In the genomic region with DNA sequence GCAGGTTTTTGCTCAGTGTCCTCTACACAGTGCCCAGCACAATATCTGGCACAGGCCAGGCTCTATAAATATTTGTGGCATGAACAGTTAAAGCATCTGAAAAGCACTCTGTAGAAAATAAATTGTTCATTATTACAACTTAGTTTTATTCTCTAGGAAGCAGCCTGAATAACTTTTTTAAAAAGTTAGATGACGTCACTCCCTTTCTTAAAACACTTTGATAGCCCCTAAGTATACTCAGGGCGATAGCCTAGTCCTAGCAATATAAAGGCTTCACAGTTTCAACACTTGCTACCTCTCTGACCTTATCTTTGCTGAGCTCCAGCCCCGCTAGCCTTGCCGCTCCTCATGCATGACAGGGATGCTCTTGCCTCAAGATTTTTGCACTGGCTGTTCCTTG, we compare ENCODE assay signal across 32 cellular contexts.
DNase-seq lines count a peak whose midpoint lies in the region; ATAC-seq, FAIRE-seq and TF ChIP-seq lines count a peak whose summit lies in the region.
"Had no signal": no experiment of that assay in that cellular context is flagged by ENCODE, and none has a peak within 500 bp of the region (broad histone marks: within the 10 kb centered on the region; RNA-seq: fewer than 3 reads in every experiment).

No MANE protein-coding gene starts in this region.

- WGBS in HepG2 (ENCODE audit: low lambda C conversion rate): 40% methylated on average over 4 of the region's 4 CpGs
- WGBS in right lobe of liver (ENCODE audit: insufficient coverage, low coverage, low lambda C conversion rate, missing lambda C conversion rate): 80% methylated on average over 4 of the region's 4 CpGs

- H4K20me1 ChIP-seq in HepG2 (ENCODE audit: insufficient read depth, low read length) (no peaks in the 10 kb centered on the region), GM23338 (replicated peaks; ENCODE audit: insufficient read depth) (no peaks in the 10 kb centered on the region)
- H4K20me1 ChIP-seq: BLaER1; BLaER1 treated with 17β-estradiol and CSF1 and Interleukin-3, amounts not matched to agents 10 nM and 100 nM had no signal

- intact Hi-C loops in HepG2 (cut with micrococcal nuclease; ENCODE audit: unreplicated experiment): no loop called here
- intact Hi-C loops in right lobe of liver (cut with DNase I): no loop called here

- no peak overlapping the region for H2AFZ ChIP-seq in HepG2 (ENCODE audit: low read length)
- no peak overlapping the region for H2AFZ ChIP-seq in GM23338

- peak overlapping the region; percentile 26; the same call in 1 of the 2 replicates for H3K27ac Mint-ChIP-seq in GM23338
- H3K27ac Mint-ChIP-seq in HFFc6: no peak overlapping the region
- H3K27ac Mint-ChIP-seq: B cell; CD14-positive monocyte; CD4-positive, alpha-beta memory T cell; CD4-positive, alpha-beta T cell; CD4-positive, CD25-positive, alpha-beta regulatory T cell; CD8-positive, alpha-beta T cell had no signal

- no peak overlapping the region for H3K27ac ChIP-seq in HepG2 (ENCODE audit: extremely low read length, insufficient read depth, low read length)
- no peak overlapping the region for H3K27ac ChIP-seq in right lobe of liver
- H3K27ac ChIP-seq in GM23338 (ENCODE audit: low read depth): no peak overlapping the region
- H3K27ac ChIP-seq: A549; BLaER1; BLaER1 treated with 17β-estradiol and CSF1 and Interleukin-3, amounts not matched to agents 10 nM and 100 nM; C4-2B had no signal

- H3K9me3 ChIP-seq in HepG2 (ENCODE audit: low read length) (no peaks in the 10 kb centered on the region), right lobe of liver (no peaks in the 10 kb centered on the region)
- H3K9me3 ChIP-seq: A549; BE2C; BLaER1; BLaER1 treated with 17β-estradiol and CSF1 and Interleukin-3, amounts not matched to agents 10 nM and 100 nM; Caco-2 had no signal

- no peaks in the 10 kb centered on the region for H3K9me2 ChIP-seq in GM23338 (ENCODE audit: insufficient read depth)

- no peaks in the 10 kb centered on the region for H3F3A ChIP-seq in GM23338 (replicated peaks; ENCODE audit: low read depth)

- TF ChIP-seq POLR2A in HepG2 (IDR thresholded peaks at IDR 0.05; ENCODE audit: insufficient read depth in 1 of 2, low read depth in 2 of 2, low read length in 2 of 2) (no peak), right lobe of liver (IDR thresholded peaks at IDR 0.05) (no peak)

- ATAC-seq in HepG2: no peak
- ATAC-seq in right lobe of liver: no peak
- no peak for ATAC-seq in GM23338
- ATAC-seq: A549; CD8-positive, alpha-beta T cell had no signal

- H3K27me3 ChIP-seq in HepG2 (ENCODE audit: control insufficient read depth in 1 of 2, insufficient read depth in 2 of 2, low read length in 2 of 2) (no peaks in the 10 kb centered on the region), right lobe of liver (no peaks in the 10 kb centered on the region), GM23338 (ENCODE audit: insufficient read depth) (no peaks in the 10 kb centered on the region)
- H3K27me3 ChIP-seq: BE2C; BLaER1; BLaER1 treated with 17β-estradiol and CSF1 and Interleukin-3, amounts not matched to agents 10 nM and 100 nM had no signal

- no peak overlapping the region for H3K4me2 ChIP-seq in HepG2 (ENCODE audit: low read depth, low read length)
- H3K4me2 ChIP-seq in GM23338: no peak overlapping the region
- H3K4me2 ChIP-seq: A549; BLaER1; BLaER1 treated with 17β-estradiol and CSF1 and Interleukin-3, amounts not matched to agents 10 nM and 100 nM had no signal

- H3K4me3 ChIP-seq in HepG2 (replicated peaks in 1 of 3; ENCODE audit: insufficient read depth in 1 of 3, low read depth in 2 of 3, low read length in 3 of 3) (no peak overlapping the region), right lobe of liver (no peak overlapping the region), GM23338 (no peak overlapping the region)
- H3K4me3 ChIP-seq: A549; BLaER1; BLaER1 treated with 17β-estradiol and CSF1 and Interleukin-3, amounts not matched to agents 10 nM and 100 nM had no signal

- no peak for TF ChIP-seq RAD21 in HepG2 (CRISPR knock-in tag; IDR thresholded peaks at IDR 0.05)

- H3K79me2 ChIP-seq in HepG2 (ENCODE audit: insufficient read depth, low read length): no peaks in the 10 kb centered on the region
- H3K79me2 ChIP-seq in GM23338 (replicated peaks; ENCODE audit: insufficient read depth): no peaks in the 10 kb centered on the region

- TF ChIP-seq CTCF in HepG2 (CRISPR knock-in tag; IDR thresholded peaks at IDR 0.05): no peak
- no peak for TF ChIP-seq CTCF in right lobe of liver (IDR thresholded peaks at IDR 0.05)
- no peak for TF ChIP-seq CTCF in GM23338 (conservative IDR thresholded peaks at IDR 0.05; ENCODE audit: low read depth in 2 of 2)
- no peak for TF ChIP-seq CTCF in HFFc6 (IDR thresholded peaks at IDR 0.05)

- H3K4me3 Mint-ChIP-seq in GM23338: no peak overlapping the region
- H3K4me3 Mint-ChIP-seq in HFFc6: no peak overlapping the region
- H3K4me3 Mint-ChIP-seq: B cell; CD14-positive monocyte; CD4-positive, alpha-beta memory T cell; CD4-positive, alpha-beta T cell; CD4-positive, CD25-positive, alpha-beta regulatory T cell; CD8-positive, alpha-beta memory T cell; CD8-positive, alpha-beta T cell had no signal

- peaks cover 1% of the 10 kb centered on the region for H3K27me3 Mint-ChIP-seq in GM23338 (ENCODE audit: insufficient read depth, low read depth, poor library complexity)
- H3K27me3 Mint-ChIP-seq in HFFc6 (ENCODE audit: insufficient read depth): no peaks in the 10 kb centered on the region
- H3K27me3 Mint-ChIP-seq: B cell; CD4-positive, alpha-beta memory T cell; CD4-positive, alpha-beta T cell; CD4-positive, CD25-positive, alpha-beta regulatory T cell; CD8-positive, alpha-beta memory T cell had no signal

- H3K4me1 Mint-ChIP-seq in GM23338: peaks cover 5% of the 10 kb centered on the region; the same call in 2 of the 3 replicates
- no peaks in the 10 kb centered on the region for H3K4me1 Mint-ChIP-seq in HFFc6 (ENCODE audit: low read depth)
- H3K4me1 Mint-ChIP-seq: B cell; CD14-positive monocyte; CD4-positive, alpha-beta memory T cell; CD4-positive, CD25-positive, alpha-beta regulatory T cell; CD8-positive, alpha-beta memory T cell had no signal

- TF ChIP-seq EP300 in HepG2 (IDR thresholded peaks at IDR 0.05; ENCODE audit: low read depth in 2 of 2, low read length in 2 of 2) (no peak), HepG2 (CRISPR knock-in tag; IDR thresholded peaks at IDR 0.05; ENCODE audit: borderline replicate concordance) (no peak)

- POLR2A ChIA-PET in HepG2 (lab: Yijun Ruan, JAX): no interaction called here

- CTCF ChIA-PET in HepG2 (lab: Yijun Ruan, JAX; ENCODE audit: low intra/inter-chr PET ratio, low total read pairs): no interaction called here

- BruUV-seq in HepG2 (replicated peaks; lab: Mats Ljungman, UMichigan): no TSS peak

- in situ Hi-C loops in HepG2 (cut with HindIII; ENCODE audit: extremely low pct_ligation_motif_present, low pct_unique_long_range_greater_than_20kb): no loop called here

- DNase-seq in HepG2 (ENCODE audit: low spot score): no peak
- DNase-seq in right lobe of liver: no peak
- DNase-seq in GM23338 (ENCODE audit: low spot score): no peak
- no peak for DNase-seq in HFFc6
- DNase-seq: 8988T; ACHN; AML-193; BE2C; C1 segment of cervical spinal cord; Caco-2; Calu3; CD4-positive, alpha-beta memory T cell; CD4-positive, alpha-beta T cell; CD4-positive, CD25-positive, alpha-beta regulatory T cell; CD8-positive, alpha-beta memory T cell; CD8-positive, alpha-beta T cell; COR-L47; DMS 273 treated with DMSO at 0.1 percent for 48 hours; DMS153; DMS53; DMS79; DMS79 treated with DMSO at 0.1 percent for 48 hours; DND-41; EL had no signal

- H3K4me1 ChIP-seq in HepG2 (ENCODE audit: insufficient read depth, low read length) (no peaks in the 10 kb centered on the region), right lobe of liver (no peaks in the 10 kb centered on the region), GM23338 (ENCODE audit: insufficient read depth) (no peaks in the 10 kb centered on the region)
- H3K4me1 ChIP-seq: A549; BE2C; BLaER1; BLaER1 treated with 17β-estradiol and CSF1 and Interleukin-3, amounts not matched to agents 10 nM and 100 nM; Caco-2 had no signal

- H3K36me3 ChIP-seq in HepG2 (replicated peaks in 1 of 2; ENCODE audit: control insufficient read depth in 1 of 2, insufficient read depth in 2 of 2, low read length in 2 of 2) (no peaks in the 10 kb centered on the region), right lobe of liver (no peaks in the 10 kb centered on the region), GM23338 (ENCODE audit: insufficient read depth) (no peaks in the 10 kb centered on the region)
- H3K36me3 ChIP-seq: BE2C; BLaER1; BLaER1 treated with 17β-estradiol and CSF1 and Interleukin-3, amounts not matched to agents 10 nM and 100 nM had no signal

- H3K9ac ChIP-seq in HepG2 (ENCODE audit: insufficient read depth, low read depth, low read length): no peak overlapping the region
- H3K9ac ChIP-seq: BLaER1; BLaER1 treated with 17β-estradiol and CSF1 and Interleukin-3, amounts not matched to agents 10 nM and 100 nM had no signal

- H3K36me3 Mint-ChIP-seq in GM23338 (ENCODE audit: low read depth) (no peaks in the 10 kb centered on the region), HFFc6 (ENCODE audit: low read depth) (peaks cover 5% of the 10 kb centered on the region)
- H3K36me3 Mint-ChIP-seq: CD14-positive monocyte; CD4-positive, alpha-beta memory T cell; CD4-positive, CD25-positive, alpha-beta regulatory T cell; CD8-positive, alpha-beta memory T cell; CD8-positive, alpha-beta T cell had no signal

- no peak for FAIRE-seq in HepG2 (lab: Jason Lieb, UNC)
- FAIRE-seq: A204.1, A549, D721Med had no signal

- H3K9me3 Mint-ChIP-seq in GM23338: no peaks in the 10 kb centered on the region; the same call in 2 of the 3 replicates
- H3K9me3 Mint-ChIP-seq in HFFc6: peaks cover 19% of the 10 kb centered on the region

TF ChIP-seq in HepG2, 621 proteins besides CTCF, POLR2A, EP300 and RAD21 (continues in another document):
- no peak for TF ChIP-seq MED1 (CRISPR knock-in tag; IDR thresholded peaks at IDR 0.05)

TF ChIP-seq in GM23338, 12 proteins besides CTCF, POLR2A, EP300 and RAD21 (continues in another document):
- TF ChIP-seq POLR2AphosphoS5 (IDR thresholded peaks at IDR 0.05; ENCODE audit: low read depth): no peak
- TF ChIP-seq, protein P1, sequence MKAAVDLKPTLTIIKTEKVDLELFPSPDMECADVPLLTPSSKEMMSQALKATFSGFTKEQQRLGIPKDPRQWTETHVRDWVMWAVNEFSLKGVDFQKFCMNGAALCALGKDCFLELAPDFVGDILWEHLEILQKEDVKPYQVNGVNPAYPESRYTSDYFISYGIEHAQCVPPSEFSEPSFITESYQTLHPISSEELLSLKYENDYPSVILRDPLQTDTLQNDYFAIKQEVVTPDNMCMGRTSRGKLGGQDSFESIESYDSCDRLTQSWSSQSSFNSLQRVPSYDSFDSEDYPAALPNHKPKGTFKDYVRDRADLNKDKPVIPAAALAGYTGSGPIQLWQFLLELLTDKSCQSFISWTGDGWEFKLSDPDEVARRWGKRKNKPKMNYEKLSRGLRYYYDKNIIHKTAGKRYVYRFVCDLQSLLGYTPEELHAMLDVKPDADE (IDR thresholded peaks at IDR 0.05): no peak
- TF ChIP-seq EZH2 (IDR thresholded peaks at IDR 0.05; ENCODE audit: low read depth, unreplicated experiment): no peak
- TF ChIP-seq JUNB (IDR thresholded peaks at IDR 0.05; ENCODE audit: unreplicated experiment): no peak
- TF ChIP-seq STAT1 (IDR thresholded peaks at IDR 0.05; ENCODE audit: unreplicated experiment): no peak
- TF ChIP-seq NANOG (IDR thresholded peaks at IDR 0.05; ENCODE audit: borderline replicate concordance): no peak
